10 cellular contexts compared by ENCODE assay signal in the genomic region with DNA sequence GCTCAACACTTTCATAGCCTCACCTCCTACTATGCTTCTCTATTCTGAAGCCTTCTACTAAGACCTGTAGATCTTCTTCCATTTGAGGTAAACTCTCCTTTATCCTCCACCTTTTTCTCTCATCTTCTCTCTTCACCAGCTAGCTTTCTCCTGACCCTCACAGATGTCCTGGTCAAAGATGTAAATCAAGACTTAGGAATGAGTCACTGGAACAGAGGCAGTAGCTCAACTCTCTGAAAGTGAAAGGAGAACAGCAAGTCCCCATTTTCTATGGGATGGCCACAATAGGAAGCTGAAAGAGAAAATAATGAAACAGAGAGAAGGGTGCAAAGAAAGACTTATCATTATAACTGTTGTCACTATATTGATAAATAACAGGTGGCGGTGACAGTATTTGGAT.
DNase-seq lines count a peak whose midpoint lies in the region; ATAC-seq and TF ChIP-seq lines count a peak whose summit lies in the region.
"Had no signal": no experiment of that assay in that cellular context is flagged by ENCODE, and none has a peak within 500 bp of the region (broad histone marks: within the 10 kb centered on the region; RNA-seq: fewer than 3 reads in every experiment).

No MANE protein-coding gene starts in this region.

- DNase-seq in GM12865 (ENCODE audit: low read depth) = peak; percentile 49
- peak; percentile 56 for DNase-seq in OCI-M1 (lab: John Stamatoyannopoulos, UW)
- peak; percentile 42 for DNase-seq in kidney tubule cell (ENCODE audit: low spot score)
- DNase-seq in UCSD-AML1 (lab: John Stamatoyannopoulos, UW; ENCODE audit: unreplicated experiment) = no peak
- DNase-seq in stimulated activated CD4-positive, alpha-beta T cell treated with anti-CD3 and anti-CD28 coated beads, Interleukin-15, amount 100 ng/mL, for 24 hours = no peak
- DNase-seq in medulla oblongata (ENCODE audit: extremely low spot score) = no peak
- no peak for DNase-seq in AML-193 (lab: John Stamatoyannopoulos, UW)
- DNase-seq: mesendoderm, NCI-H446 treated with DMSO at 0.1 percent for 48 hours had no signal

- no peak for TF ChIP-seq CTCF in GM12865 (IDR thresholded peaks at IDR 0.05; ENCODE audit: insufficient read depth, low read depth, low read length, missing control alignments)

- H3K4me3 ChIP-seq in GM12865 (ENCODE audit: low read depth, low read length) = no peak overlapping the region

- peak; percentile 64 for ATAC-seq in GM21825 (IDR thresholded peaks at IDR 0.05; ENCODE audit: unreplicated experiment)

Comparison
In these comparisons a context has a peak if more than half of its experiments do, and no peak if none do; other contexts are left out.
1. DNase-seq: peak in GM12865 (single experiment), OCI-M1 (single experiment) and kidney tubule cell (single experiment); none in UCSD-AML1 (single experiment), stimulated activated CD4-positive, alpha-beta T cell treated with anti-CD3 and anti-CD28 coated beads, Interleukin-15, amount 100 ng/mL, for 24 hours (single experiment), medulla oblongata (single experiment) and AML-193 (0 of 2).